In genomic region chr2:152071518-152071917, GRCh38 we compare ENCODE assay signal across 2 cellular contexts.
TF ChIP-seq lines count a peak whose summit lies in the region.

No MANE protein-coding gene starts in this region.

TF ChIP-seq in HepG2, 621 proteins besides CTCF, POLR2A, EP300 and RAD21:
- TF ChIP-seq MAFF (IDR thresholded peaks at IDR 0.05; ENCODE audit: low read depth, low read length): peak; percentile 92
- no peak for TF ChIP-seq HNRNPL (IDR thresholded peaks at IDR 0.05; ENCODE audit: low read depth, low read length)
- TF ChIP-seq MAFK (conservative IDR thresholded peaks at IDR 0.05 in 1 of 2, IDR thresholded peaks at IDR 0.05 in 1 of 2; ENCODE audit: low read length in 2 of 2): peak; percentile 90 to 95
- TF ChIP-seq GMEB1 (CRISPR knock-in tag; IDR thresholded peaks at IDR 0.05; ENCODE audit: borderline replicate concordance): no peak
- no peak for TF ChIP-seq WIZ (CRISPR knock-in tag; IDR thresholded peaks at IDR 0.05)
- no peak for TF ChIP-seq ATF7-NPFF (CRISPR knock-in tag; IDR thresholded peaks at IDR 0.05; ENCODE audit: low read depth)
- no peak for TF ChIP-seq ZNF296 (CRISPR knock-in tag; conservative IDR thresholded peaks at IDR 0.05)
- no peak for TF ChIP-seq ZBTB46 (CRISPR knock-in tag; IDR thresholded peaks at IDR 0.05; ENCODE audit: borderline replicate concordance)

TF ChIP-seq in K562, 482 proteins besides CTCF, POLR2A, EP300 and RAD21:
- no peak for TF ChIP-seq POLR2H (tag; IDR thresholded peaks at IDR 0.05; ENCODE audit: low read depth)
- no peak for TF ChIP-seq ZNF584 (CRISPR knock-in tag; IDR thresholded peaks at IDR 0.05; ENCODE audit: low read depth)
- TF ChIP-seq, protein P1, sequence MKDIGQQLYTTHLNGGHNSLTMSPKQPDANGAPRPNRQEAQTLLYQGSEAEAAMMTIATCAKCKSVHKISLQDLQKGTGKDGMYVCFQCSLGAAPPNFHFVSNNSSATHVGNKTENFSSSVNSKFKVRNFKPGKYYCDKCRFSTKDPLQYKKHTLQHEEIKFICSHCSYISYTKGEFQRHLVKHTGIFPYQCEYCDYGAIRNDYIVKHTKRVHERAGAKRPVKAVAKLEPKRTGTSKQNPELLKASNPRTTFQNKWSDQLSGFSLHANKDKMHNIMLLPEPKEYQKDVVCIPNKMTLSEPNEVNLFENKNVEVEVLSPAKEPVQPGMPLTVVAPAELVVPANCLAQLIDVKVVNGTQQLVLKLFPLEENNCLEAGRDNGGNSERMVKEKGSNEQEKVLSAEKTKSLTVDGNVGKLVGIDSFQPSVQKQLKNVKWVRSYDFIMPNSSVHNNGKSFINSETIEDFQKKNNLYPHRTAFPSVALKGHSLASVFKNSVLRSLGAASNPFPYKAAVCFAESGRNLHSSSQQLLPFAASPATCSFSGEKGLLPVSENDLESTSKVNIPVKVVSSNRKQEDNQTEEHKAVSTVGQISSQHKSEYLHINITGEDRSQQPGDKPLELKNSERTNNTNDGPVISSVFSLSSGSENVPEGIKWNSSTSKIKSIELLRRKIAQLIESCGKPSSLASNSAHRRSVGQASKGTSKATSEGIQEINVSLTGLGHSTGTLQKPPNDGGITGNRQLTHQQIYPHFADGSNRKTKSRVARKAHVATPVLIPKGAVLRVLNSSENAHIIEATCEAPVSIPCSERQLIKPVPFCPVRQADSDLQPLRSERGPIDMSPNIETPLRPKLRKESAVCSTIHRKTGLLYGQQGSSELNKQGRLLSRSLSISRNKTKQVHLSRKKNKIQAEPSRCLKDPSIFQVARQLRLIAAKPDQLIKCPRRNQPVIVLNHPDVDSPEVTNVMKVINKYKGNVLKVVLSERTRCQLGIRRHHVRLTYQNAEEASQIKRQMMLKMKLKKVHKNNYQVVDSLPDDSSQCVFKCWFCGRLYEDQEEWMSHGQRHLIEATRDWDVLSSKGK (CRISPR knock-in tag; IDR thresholded peaks at IDR 0.05): no peak
- no peak for TF ChIP-seq NFE2L1 (tag; IDR thresholded peaks at IDR 0.05; ENCODE audit: borderline replicate concordance, low read depth)
- TF ChIP-seq PHF20 (IDR thresholded peaks at IDR 0.05; ENCODE audit: partially characterized antibody): no peak
- TF ChIP-seq SP2 (IDR thresholded peaks at IDR 0.05; ENCODE audit: extremely low read depth, low read depth, low read length, poor library complexity, severe bottlenecking): no peak
- peak; percentile 82 for TF ChIP-seq MAFK (IDR thresholded peaks at IDR 0.05; ENCODE audit: low read length)
- TF ChIP-seq BMI1 (IDR thresholded peaks at IDR 0.05; ENCODE audit: low read length): no peak
- TF ChIP-seq, protein P2, sequence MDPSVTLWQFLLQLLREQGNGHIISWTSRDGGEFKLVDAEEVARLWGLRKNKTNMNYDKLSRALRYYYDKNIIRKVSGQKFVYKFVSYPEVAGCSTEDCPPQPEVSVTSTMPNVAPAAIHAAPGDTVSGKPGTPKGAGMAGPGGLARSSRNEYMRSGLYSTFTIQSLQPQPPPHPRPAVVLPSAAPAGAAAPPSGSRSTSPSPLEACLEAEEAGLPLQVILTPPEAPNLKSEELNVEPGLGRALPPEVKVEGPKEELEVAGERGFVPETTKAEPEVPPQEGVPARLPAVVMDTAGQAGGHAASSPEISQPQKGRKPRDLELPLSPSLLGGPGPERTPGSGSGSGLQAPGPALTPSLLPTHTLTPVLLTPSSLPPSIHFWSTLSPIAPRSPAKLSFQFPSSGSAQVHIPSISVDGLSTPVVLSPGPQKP (CRISPR knock-in tag; IDR thresholded peaks at IDR 0.05): no peak
- TF ChIP-seq ARNT (IDR thresholded peaks at IDR 0.05): no peak
- no peak for TF ChIP-seq HNRNPH1 (optimal IDR thresholded peaks at IDR 0.05; ENCODE audit: low read depth, low read length)
- no peak for TF ChIP-seq TAF7 (tag; IDR thresholded peaks at IDR 0.05)
- no peak for TF ChIP-seq KLF16 (IDR thresholded peaks at IDR 0.05)
- TF ChIP-seq CTBP1 (IDR thresholded peaks at IDR 0.05; ENCODE audit: borderline replicate concordance): no peak
- no peak for TF ChIP-seq ZNF146 (CRISPR knock-in tag; IDR thresholded peaks at IDR 0.05; ENCODE audit: unreplicated experiment)
- TF ChIP-seq C11orf30 (IDR thresholded peaks at IDR 0.05; ENCODE audit: low read depth): peak; percentile 59
- TF ChIP-seq, protein P3, sequence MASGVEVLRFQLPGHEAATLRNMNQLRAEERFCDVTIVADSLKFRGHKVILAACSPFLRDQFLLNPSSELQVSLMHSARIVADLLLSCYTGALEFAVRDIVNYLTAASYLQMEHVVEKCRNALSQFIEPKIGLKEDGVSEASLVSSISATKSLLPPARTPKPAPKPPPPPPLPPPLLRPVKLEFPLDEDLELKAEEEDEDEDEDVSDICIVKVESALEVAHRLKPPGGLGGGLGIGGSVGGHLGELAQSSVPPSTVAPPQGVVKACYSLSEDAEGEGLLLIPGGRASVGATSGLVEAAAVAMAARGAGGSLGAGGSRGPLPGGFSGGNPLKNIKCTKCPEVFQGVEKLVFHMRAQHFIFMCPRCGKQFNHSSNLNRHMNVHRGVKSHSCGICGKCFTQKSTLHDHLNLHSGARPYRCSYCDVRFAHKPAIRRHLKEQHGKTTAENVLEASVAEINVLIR (CRISPR knock-in tag; IDR thresholded peaks at IDR 0.05): no peak
- TF ChIP-seq NFRKB (IDR thresholded peaks at IDR 0.05; ENCODE audit: low read depth): no peak
- no peak for TF ChIP-seq HNRNPK (IDR thresholded peaks at IDR 0.05; ENCODE audit: low read depth, low read length, poor library complexity, severe bottlenecking)
- TF ChIP-seq, protein P4, sequence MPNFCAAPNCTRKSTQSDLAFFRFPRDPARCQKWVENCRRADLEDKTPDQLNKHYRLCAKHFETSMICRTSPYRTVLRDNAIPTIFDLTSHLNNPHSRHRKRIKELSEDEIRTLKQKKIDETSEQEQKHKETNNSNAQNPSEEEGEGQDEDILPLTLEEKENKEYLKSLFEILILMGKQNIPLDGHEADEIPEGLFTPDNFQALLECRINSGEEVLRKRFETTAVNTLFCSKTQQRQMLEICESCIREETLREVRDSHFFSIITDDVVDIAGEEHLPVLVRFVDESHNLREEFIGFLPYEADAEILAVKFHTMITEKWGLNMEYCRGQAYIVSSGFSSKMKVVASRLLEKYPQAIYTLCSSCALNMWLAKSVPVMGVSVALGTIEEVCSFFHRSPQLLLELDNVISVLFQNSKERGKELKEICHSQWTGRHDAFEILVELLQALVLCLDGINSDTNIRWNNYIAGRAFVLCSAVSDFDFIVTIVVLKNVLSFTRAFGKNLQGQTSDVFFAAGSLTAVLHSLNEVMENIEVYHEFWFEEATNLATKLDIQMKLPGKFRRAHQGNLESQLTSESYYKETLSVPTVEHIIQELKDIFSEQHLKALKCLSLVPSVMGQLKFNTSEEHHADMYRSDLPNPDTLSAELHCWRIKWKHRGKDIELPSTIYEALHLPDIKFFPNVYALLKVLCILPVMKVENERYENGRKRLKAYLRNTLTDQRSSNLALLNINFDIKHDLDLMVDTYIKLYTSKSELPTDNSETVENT (CRISPR knock-in tag; IDR thresholded peaks at IDR 0.05): no peak
- no peak for TF ChIP-seq GATA2 (CRISPR knock-in tag; IDR thresholded peaks at IDR 0.05)
- no peak for TF ChIP-seq BDP1 (IDR thresholded peaks at IDR 0.05; ENCODE audit: insufficient read depth, insufficient read length)
- no peak for TF ChIP-seq HDAC1 (IDR thresholded peaks at IDR 0.05)
- TF ChIP-seq ZNF316 (IDR thresholded peaks at IDR 0.05): peak; percentile 82
- no peak for TF ChIP-seq TCF7 (IDR thresholded peaks at IDR 0.05; ENCODE audit: borderline replicate concordance)
- TF ChIP-seq, protein P5, sequence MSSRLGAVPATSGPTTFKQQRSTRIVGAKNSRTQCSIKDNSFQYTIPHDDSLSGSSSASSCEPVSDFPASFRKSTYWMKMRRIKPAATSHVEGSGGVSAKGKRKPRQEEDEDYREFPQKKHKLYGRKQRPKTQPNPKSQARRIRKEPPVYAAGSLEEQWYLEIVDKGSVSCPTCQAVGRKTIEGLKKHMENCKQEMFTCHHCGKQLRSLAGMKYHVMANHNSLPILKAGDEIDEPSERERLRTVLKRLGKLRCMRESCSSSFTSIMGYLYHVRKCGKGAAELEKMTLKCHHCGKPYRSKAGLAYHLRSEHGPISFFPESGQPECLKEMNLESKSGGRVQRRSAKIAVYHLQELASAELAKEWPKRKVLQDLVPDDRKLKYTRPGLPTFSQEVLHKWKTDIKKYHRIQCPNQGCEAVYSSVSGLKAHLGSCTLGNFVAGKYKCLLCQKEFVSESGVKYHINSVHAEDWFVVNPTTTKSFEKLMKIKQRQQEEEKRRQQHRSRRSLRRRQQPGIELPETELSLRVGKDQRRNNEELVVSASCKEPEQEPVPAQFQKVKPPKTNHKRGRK (tag; IDR thresholded peaks at IDR 0.05): no peak
- no peak for TF ChIP-seq NRF1 (conservative IDR thresholded peaks at IDR 0.05 in 1 of 2, IDR thresholded peaks at IDR 0.05 in 1 of 2)
- no peak for TF ChIP-seq PHB (CRISPR knock-in tag; IDR thresholded peaks at IDR 0.05)
- TF ChIP-seq MEIS2 (IDR thresholded peaks at IDR 0.05; ENCODE audit: partially characterized antibody): no peak
- TF ChIP-seq MAFG (tag; conservative IDR thresholded peaks at IDR 0.05): peak; percentile 47; the same call in 1 of the 2 replicates
- peak; percentile 80 for TF ChIP-seq MAFF (IDR thresholded peaks at IDR 0.05; ENCODE audit: low read length)
- TF ChIP-seq, protein P6, sequence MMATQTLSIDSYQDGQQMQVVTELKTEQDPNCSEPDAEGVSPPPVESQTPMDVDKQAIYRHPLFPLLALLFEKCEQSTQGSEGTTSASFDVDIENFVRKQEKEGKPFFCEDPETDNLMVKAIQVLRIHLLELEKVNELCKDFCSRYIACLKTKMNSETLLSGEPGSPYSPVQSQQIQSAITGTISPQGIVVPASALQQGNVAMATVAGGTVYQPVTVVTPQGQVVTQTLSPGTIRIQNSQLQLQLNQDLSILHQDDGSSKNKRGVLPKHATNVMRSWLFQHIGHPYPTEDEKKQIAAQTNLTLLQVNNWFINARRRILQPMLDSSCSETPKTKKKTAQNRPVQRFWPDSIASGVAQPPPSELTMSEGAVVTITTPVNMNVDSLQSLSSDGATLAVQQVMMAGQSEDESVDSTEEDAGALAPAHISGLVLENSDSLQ (IDR thresholded peaks at IDR 0.05): no peak
- no peak for TF ChIP-seq NCOR1 (IDR thresholded peaks at IDR 0.05)
- TF ChIP-seq DACH1 (IDR thresholded peaks at IDR 0.05; ENCODE audit: partially characterized antibody): no peak
- TF ChIP-seq RUNX1 (IDR thresholded peaks at IDR 0.05; ENCODE audit: low read depth): no peak
- TF ChIP-seq ZNF354B (CRISPR knock-in tag; IDR thresholded peaks at IDR 0.05): no peak
- no peak for TF ChIP-seq ZNF140 (CRISPR knock-in tag; IDR thresholded peaks at IDR 0.05)
